Comparison of ENCODE assay signal across 8 cellular contexts in the genomic region with DNA sequence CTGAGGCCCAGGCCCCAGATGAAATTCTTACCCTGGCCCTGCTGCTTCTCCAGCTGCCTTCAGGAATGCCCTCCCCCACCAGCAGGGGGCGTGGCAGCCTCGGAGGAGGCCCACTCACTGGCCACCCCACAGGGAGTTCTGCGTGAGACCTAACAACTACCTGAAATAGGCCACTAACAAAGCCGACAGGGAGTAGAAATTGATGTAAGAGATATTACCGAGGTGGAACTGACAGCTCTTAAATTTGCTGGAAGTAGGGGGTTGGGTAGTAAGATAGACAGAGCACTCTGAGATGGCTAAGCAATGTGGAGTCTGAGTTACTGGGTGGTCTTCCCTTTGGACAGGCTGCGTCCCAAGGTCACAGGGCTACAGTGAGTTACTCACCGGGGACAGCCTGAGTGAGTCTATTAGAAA.
A peak's percentile ranks its signal among the peaks of the same experiment; 100 is the strongest.
DNase-seq lines count a peak whose midpoint lies in the region; ATAC-seq and TF ChIP-seq lines count a peak whose summit lies in the region.

No MANE protein-coding gene starts in this region.

- H3K27me3 ChIP-seq in iPS DF 6.9 (ENCODE audit: control insufficient read depth, insufficient read depth, low read length) = no peaks in the 10 kb centered on the region
- no peaks in the 10 kb centered on the region for H3K27me3 ChIP-seq in thoracic aorta (replicated peaks; ENCODE audit: insufficient read depth)
- H3K27me3 ChIP-seq in prostate gland (replicated peaks; ENCODE audit: insufficient read depth) = no peaks in the 10 kb centered on the region

- peak; percentile 27 for TF ChIP-seq CTCF in AG09309 (IDR thresholded peaks at IDR 0.05; ENCODE audit: control insufficient read depth, insufficient read depth, low read depth, low read length, missing control alignments)
- peak; percentile 82 for TF ChIP-seq CTCF in GM13976 (IDR thresholded peaks at IDR 0.05; ENCODE audit: borderline replicate concordance, control extremely low read depth, extremely low read depth, insufficient read depth, missing control alignments)
- peak; percentile 25 for TF ChIP-seq CTCF in thoracic aorta (IDR thresholded peaks at IDR 0.05)
- no peak for TF ChIP-seq CTCF in prostate gland (IDR thresholded peaks at IDR 0.05)

- no peaks in the 10 kb centered on the region for H3K4me1 ChIP-seq in iPS DF 6.9 (ENCODE audit: control insufficient read depth, insufficient read depth, low read length)
- H3K4me1 ChIP-seq in thoracic aorta (ENCODE audit: control insufficient read depth in 1 of 2, low read depth in 2 of 2) = peaks cover 3 to 16% of the 10 kb centered on the region in 2 donors
- H3K4me1 ChIP-seq in prostate gland (replicated peaks) = no peaks in the 10 kb centered on the region

- H3K27ac ChIP-seq in iPS DF 6.9 (ENCODE audit: low read length) (no peak overlapping the region), thoracic aorta (no peak overlapping the region), prostate gland (no peak overlapping the region)

- peak; percentile 78 for ATAC-seq in HG02588 (IDR thresholded peaks at IDR 0.05; ENCODE audit: unreplicated experiment)
- ATAC-seq in thoracic aorta (ENCODE audit: insufficient number of reproducible peaks, low FRiP score, low read depth) = no peak

- no CpG with 5 or more reads among the region's 7 CpGs for WGBS in iPS DF 6.9 (ENCODE audit: insufficient coverage, insufficient read length)
- WGBS in prostate gland = 41% methylated on average over 7 of the region's 7 CpGs

- no peak for TF ChIP-seq POLR2A in prostate gland (IDR thresholded peaks at IDR 0.05)

- in situ Hi-C loops in GM13976 (cut with MboI; ENCODE audit: low sequenced_read_pairs, unreplicated experiment) = loop anchor here (25.0 kb wide), 2 partner anchors 447 to 672 kb away; no protein-coding TSS in a partner anchor

- DNase-seq in AG09309 (ENCODE audit: low read depth) = no peak
- DNase-seq in GM13976 (ENCODE audit: low spot score) = peak; percentile 57
- peak; percentile 32 for DNase-seq in MV-4-11 (lab: John Stamatoyannopoulos, UW)
- DNase-seq in activated CD8-positive, alpha-beta memory T cell treated with anti-CD3 and anti-CD28 coated beads for 48 hours (ENCODE audit: low read depth in 2 of 3, low spot score in 2 of 3) = peak; percentile 1 to 33 (median 2)
- peak; percentile 50 for DNase-seq in iPS DF 6.9 (ENCODE audit: low read depth, low spot score)
- DNase-seq in thoracic aorta (ENCODE audit: low spot score) = no peak
- no peak for DNase-seq in prostate gland (ENCODE audit: low spot score)

- H3K9me3 ChIP-seq in iPS DF 6.9 (ENCODE audit: control insufficient read depth, insufficient read depth, low read length) = no peaks in the 10 kb centered on the region
- no peaks in the 10 kb centered on the region for H3K9me3 ChIP-seq in thoracic aorta
- no peaks in the 10 kb centered on the region for H3K9me3 ChIP-seq in prostate gland

- intact Hi-C loops in prostate gland (cut with DNase I) = no loop called here

- no peaks in the 10 kb centered on the region for H3K36me3 ChIP-seq in iPS DF 6.9 (ENCODE audit: control insufficient read depth, insufficient read depth, low read length)
- H3K36me3 ChIP-seq in thoracic aorta = no peaks in the 10 kb centered on the region
- H3K36me3 ChIP-seq in prostate gland = no peaks in the 10 kb centered on the region

- H3K4me3 ChIP-seq in AG09309 (ENCODE audit: control insufficient read depth, low read depth, low read length) (no peak overlapping the region), iPS DF 6.9 (ENCODE audit: low read length) (no peak overlapping the region), thoracic aorta (no peak overlapping the region), prostate gland (no peak overlapping the region)

Comparison
In these comparisons a context has a peak if more than half of its experiments do, and no peak if none do; other contexts are left out.
1. DNase-seq: peak in GM13976 (single experiment), MV-4-11 (single experiment), activated CD8-positive, alpha-beta memory T cell treated with anti-CD3 and anti-CD28 coated beads for 48 hours (3 of 3) and iPS DF 6.9 (single experiment); none in AG09309 (single experiment), thoracic aorta (single experiment) and prostate gland (single experiment).
2. CTCF ChIP-seq: peak in AG09309 (single experiment), GM13976 (single experiment) and thoracic aorta (single experiment); none in prostate gland (0 of 4).